In the genomic region with DNA sequence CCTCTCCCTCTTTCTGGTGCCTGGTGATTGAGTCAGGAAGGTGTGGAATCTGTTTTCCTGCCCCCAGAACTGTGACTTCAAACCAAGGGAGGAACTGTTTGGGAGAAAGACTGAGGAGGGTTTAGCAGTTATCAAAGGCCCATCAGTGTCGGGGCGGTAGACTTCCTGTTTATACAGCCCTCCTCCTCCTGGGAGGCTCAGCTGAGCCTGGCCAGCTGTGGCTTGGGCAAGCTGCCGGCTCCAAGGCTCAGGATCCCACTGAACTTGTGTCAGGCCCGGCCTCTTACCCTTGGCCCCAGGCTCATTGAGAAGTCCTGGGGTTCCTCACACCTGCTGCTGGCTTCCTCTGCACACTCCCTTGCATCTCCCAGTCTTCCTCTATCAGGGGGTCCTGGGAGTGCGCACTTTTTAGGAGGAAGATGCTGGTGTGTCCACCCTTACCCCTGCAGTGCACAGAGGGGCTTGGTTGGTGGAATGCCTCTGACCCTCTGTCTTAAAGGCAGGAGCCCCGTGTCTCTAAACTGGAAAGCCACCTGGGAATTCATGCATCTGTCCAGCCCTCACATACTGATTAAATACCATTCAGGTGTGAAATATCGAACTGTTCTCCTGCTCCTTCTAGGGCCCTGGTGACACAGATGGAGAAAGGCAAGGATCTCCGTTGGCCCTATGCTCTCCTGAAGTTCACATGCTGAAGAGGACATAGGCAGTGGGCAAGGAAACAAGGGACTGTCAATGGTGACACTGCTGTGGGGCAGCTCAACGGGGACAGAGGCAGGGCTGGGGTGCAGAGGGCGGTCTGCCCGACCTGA, we compare ENCODE assay signal across 13 cellular contexts. TPM values are rescaled to one million over a fixed set of nuclear protein-coding genes. Genes with fewer than 3 reads are reported as not detected.
DNase-seq lines count a peak whose midpoint lies in the region; ATAC-seq, FAIRE-seq and TF ChIP-seq lines count a peak whose summit lies in the region.
"Had no signal": no experiment of that assay in that cellular context is flagged by ENCODE, and none has a peak within 500 bp of the region (broad histone marks: within the 10 kb centered on the region; RNA-seq: fewer than 3 reads in every experiment).

No MANE protein-coding gene starts in this region.

- no peak for ATAC-seq in HG02981 (IDR thresholded peaks at IDR 0.05; ENCODE audit: unreplicated experiment)
- ATAC-seq: T-helper 17 cell had no signal

- H3K56ac ChIP-seq in mesendoderm (ENCODE audit: low read length), result peak overlapping the region; percentile 66

- H3K27ac Mint-ChIP-seq in endothelial cell (ENCODE audit: unreplicated experiment) (peak overlapping the region; percentile 2), type B pancreatic cell (peak overlapping the region; percentile 29)
- H3K27ac Mint-ChIP-seq: T-helper 17 cell had no signal

- H3K4me1 Mint-ChIP-seq in endothelial cell (ENCODE audit: unreplicated experiment) (peaks cover 17% of the 10 kb centered on the region), type B pancreatic cell (ENCODE audit: unreplicated experiment) (peaks cover 5% of the 10 kb centered on the region)
- H3K4me1 Mint-ChIP-seq: T-helper 17 cell had no signal

- no peak for FAIRE-seq in HTR-8/SVneo (lab: Jason Lieb, UNC)
- FAIRE-seq: keratinocyte had no signal

- no peak overlapping the region for H3K27ac ChIP-seq in mesendoderm (ENCODE audit: low read depth, low read length)
- H3K27ac ChIP-seq: ascending aorta had no signal

- H2AK5ac ChIP-seq in mesendoderm (ENCODE audit: low read length), result peak overlapping the region; percentile 37

- TF ChIP-seq CTCF in endothelial cell (IDR thresholded peaks at IDR 0.05; ENCODE audit: unreplicated experiment), result no peak
- TF ChIP-seq CTCF in type B pancreatic cell (conservative IDR thresholded peaks at IDR 0.05), result no peak

- H3K27me3 ChIP-seq in mesendoderm (ENCODE audit: insufficient read depth, low read length, poor library complexity), result no peaks in the 10 kb centered on the region
- H3K27me3 ChIP-seq: ascending aorta, upper lobe of left lung had no signal

- H2BK120ac ChIP-seq in mesendoderm (ENCODE audit: low read depth, low read length), result no peak overlapping the region

- H3K9me3 Mint-ChIP-seq in endothelial cell (ENCODE audit: unreplicated experiment), result no peaks in the 10 kb centered on the region
- H3K9me3 Mint-ChIP-seq in type B pancreatic cell, result no peaks in the 10 kb centered on the region

- H3K27me3 Mint-ChIP-seq in endothelial cell (ENCODE audit: unreplicated experiment), result peaks cover 4% of the 10 kb centered on the region
- H3K27me3 Mint-ChIP-seq in type B pancreatic cell, result no peaks in the 10 kb centered on the region

- peak overlapping the region; percentile 35 for H3K4me3 Mint-ChIP-seq in endothelial cell (ENCODE audit: unreplicated experiment)
- no peak overlapping the region for H3K4me3 Mint-ChIP-seq in type B pancreatic cell
- H3K4me3 Mint-ChIP-seq: T-helper 17 cell had no signal

- H3K79me2 ChIP-seq in mesendoderm (ENCODE audit: control insufficient read depth, insufficient read depth, low read length), result no peaks in the 10 kb centered on the region

- H3K4ac ChIP-seq in mesendoderm (ENCODE audit: low read depth, low read length), result no peak overlapping the region

- no peak overlapping the region for H3K4me2 ChIP-seq in mesendoderm (ENCODE audit: low read length)

- H4K8ac ChIP-seq in mesendoderm (ENCODE audit: low read depth, low read length), result no peak overlapping the region

- H3K23ac ChIP-seq in mesendoderm (ENCODE audit: low read length), result no peak overlapping the region

- DNase-seq in HTR-8/SVneo (ENCODE audit: insufficient read length, low spot score) (peak; percentile 42), endothelial cell (ENCODE audit: low spot score) (peak; percentile 26), mesendoderm (peak; percentile 84), type B pancreatic cell (ENCODE audit: extremely low spot score, unreplicated experiment) (no peak), GDM1 (lab: John Stamatoyannopoulos, UW) (no peak)
- no peak for DNase-seq in activated CD4-positive, CD25-positive, alpha-beta regulatory T cell treated with anti-CD3 and anti-CD28 coated beads, Interleukin-2, amount 50 U/mL, for 72 hours
- DNase-seq: Calu3, NCI-H1930, T-helper 17 cell had no signal

- no peak overlapping the region for H2BK15ac ChIP-seq in mesendoderm (replicated peaks; ENCODE audit: low read depth)

- no peak overlapping the region for H3K18ac ChIP-seq in mesendoderm (ENCODE audit: low read length)

- H4K5ac ChIP-seq in mesendoderm (ENCODE audit: low read length), result no peak overlapping the region

- peaks cover 9% of the 10 kb centered on the region for H3K4me1 ChIP-seq in mesendoderm (ENCODE audit: control insufficient read depth, low read depth, low read length)
- H3K4me1 ChIP-seq: ascending aorta had no signal

- WGBS in mesendoderm (ENCODE audit: extremely low coverage, insufficient coverage, low lambda C conversion rate), result no CpG with 5 or more reads among the region's 11 CpGs

- no peaks in the 10 kb centered on the region for H3K36me3 ChIP-seq in mesendoderm (ENCODE audit: control insufficient read depth, insufficient read depth, low read length)
- H3K36me3 ChIP-seq: ascending aorta, upper lobe of left lung had no signal

- H3K79me1 ChIP-seq in mesendoderm (ENCODE audit: low read length), result no peaks in the 10 kb centered on the region

- H3K9ac ChIP-seq in mesendoderm (ENCODE audit: low read length), result no peak overlapping the region

- peak overlapping the region; percentile 55 for H2BK5ac ChIP-seq in mesendoderm (ENCODE audit: low read length)

- no peak overlapping the region for H3K4me3 ChIP-seq in mesendoderm (ENCODE audit: low read length)
- H3K4me3 ChIP-seq: ascending aorta, upper lobe of left lung had no signal

- H3K36me3 Mint-ChIP-seq in endothelial cell (ENCODE audit: low read depth, unreplicated experiment), result no peaks in the 10 kb centered on the region
- H3K36me3 Mint-ChIP-seq in type B pancreatic cell, result no peaks in the 10 kb centered on the region

RNA-seq across cellular contexts. Expression of a gene that starts 32.4 kb away (rescaled TPM):
- total RNA-seq in endothelial cell (ENCODE audit: unreplicated experiment), result 0.97 TPM
- 22.7 TPM for polyA plus RNA-seq in mesendoderm (2013, experiment 1 of 2)
- polyA plus RNA-seq in mesendoderm (2013, experiment 2 of 2), result 24.7 TPM
- total RNA-seq in type B pancreatic cell (ENCODE audit: low replicate concordance), result 25.7 and 137 TPM in 2 replicates
- total RNA-seq: Calu3 had no signal
- polyA plus RNA-seq: keratinocyte had no signal

Comparison
In these comparisons a context has a peak if more than half of its experiments do, and no peak if none do; other contexts are left out.
1. DNase-seq: peak in HTR-8/SVneo (single experiment), endothelial cell (single experiment) and mesendoderm (single experiment); none in type B pancreatic cell (single experiment), activated CD4-positive, CD25-positive, alpha-beta regulatory T cell treated with anti-CD3 and anti-CD28 coated beads, Interleukin-2, amount 50 U/mL, for 72 hours (single experiment) and GDM1 (single experiment).
2. RNA of a gene that starts 32.4 kb away (total RNA-seq): 25.7 to 137 TPM in type B pancreatic cell; 0.97 TPM in endothelial cell (single experiment); every median in the first group is over 10 times any median in the second.